ENCODE assay signal across 16 cellular contexts in the genomic region with DNA sequence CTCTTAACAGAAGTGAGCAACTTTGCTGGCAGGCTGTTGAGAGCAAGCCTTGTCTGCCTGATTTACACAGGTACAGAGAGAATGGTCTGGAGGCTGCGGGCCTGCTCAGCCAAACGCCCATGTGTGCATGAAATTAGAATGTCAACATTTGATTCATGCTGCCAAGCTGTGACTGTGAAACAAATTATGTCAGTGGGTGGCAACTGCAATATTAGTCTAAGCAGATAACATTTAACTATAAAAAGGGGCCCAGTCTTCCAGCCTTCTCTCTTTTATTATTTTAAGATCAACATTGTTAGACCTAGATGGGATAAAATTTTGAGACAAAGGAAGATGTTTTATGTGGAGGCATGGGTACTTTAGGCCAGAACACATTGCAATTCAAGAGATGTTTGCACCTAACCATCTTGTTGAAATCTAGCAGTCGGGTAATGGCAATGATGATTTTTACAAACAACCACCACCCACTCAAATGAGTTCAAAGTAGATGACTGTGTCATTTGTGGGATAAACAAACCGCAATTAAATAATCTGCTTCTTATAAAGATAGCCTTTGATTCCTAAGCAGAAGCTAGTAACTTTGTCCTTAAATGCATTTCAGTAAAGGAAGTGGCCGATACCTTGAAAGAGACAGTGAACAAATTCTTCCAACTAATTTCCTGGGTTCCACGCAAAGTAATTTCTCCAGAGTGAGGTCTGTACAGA.
DNase-seq lines count a peak whose midpoint lies in the region; ATAC-seq and TF ChIP-seq lines count a peak whose summit lies in the region.
"Had no signal": no experiment of that assay in that cellular context is flagged by ENCODE, and none has a peak within 500 bp of the region (broad histone marks: within the 10 kb centered on the region; RNA-seq: fewer than 3 reads in every experiment).

No MANE protein-coding gene starts in this region.

- no peak overlapping the region for H3K4me3 ChIP-seq in left lung
- H3K4me3 ChIP-seq: heart right ventricle, PC-9 had no signal

- no peaks in the 10 kb centered on the region for H3K4me1 ChIP-seq in left lung
- H3K4me1 ChIP-seq: heart right ventricle had no signal

- no peak for TF ChIP-seq CTCF in left lung (IDR thresholded peaks at IDR 0.05)

- no peaks in the 10 kb centered on the region for H3K36me3 ChIP-seq in left lung
- H3K36me3 ChIP-seq: heart right ventricle had no signal

- intact Hi-C loops in left lung (cut with DNase I), result no loop called here

- H3K27me3 ChIP-seq in left lung, result peaks cover 0 to 6% of the 10 kb centered on the region in 2 donors

- ATAC-seq in left lung (peak; percentile 61), GM21529 (IDR thresholded peaks at IDR 0.05; ENCODE audit: unreplicated experiment) (no peak)
- ATAC-seq: CD8-positive, alpha-beta T cell; heart right ventricle had no signal

- DNase-seq in EH (ENCODE audit: low read depth) (peak; percentile 32), NCI-H1417 (lab: John Stamatoyannopoulos, UW) (peak in 2 of 3 experiments; percentile 75 to 94), astrocyte of the hippocampus (ENCODE audit: low read depth, low spot score) (peak; percentile 49), left lung (no peak), AG20443 (ENCODE audit: low spot score) (no peak), COLO668 (lab: John Stamatoyannopoulos, UW; ENCODE audit: unreplicated experiment) (no peak), NCI-H2107 (lab: John Stamatoyannopoulos, UW) (no peak)
- DNase-seq: CD8-positive, alpha-beta T cell; effector CD4-positive, alpha-beta T cell; HCEC 1CT; heart right ventricle; mesenchymal stem cell; NCI-H2029 treated with DMSO at 0.1 percent for 48 hours; PC-9; stimulated activated naive CD4-positive, alpha-beta T cell treated with Interleukin-2 at 50 U/mL for 16 hours had no signal

- no peaks in the 10 kb centered on the region for H3K9me3 ChIP-seq in left lung

- H3K27ac ChIP-seq in left lung, result no peak overlapping the region
- H3K27ac ChIP-seq: heart right ventricle, PC-9 had no signal

Comparison
In these comparisons a context has a peak if more than half of its experiments do, and no peak if none do; other contexts are left out.
1. DNase-seq: peak in EH (single experiment), NCI-H1417 (2 of 3) and astrocyte of the hippocampus (single experiment); none in left lung (0 of 2), AG20443 (single experiment), COLO668 (single experiment) and NCI-H2107 (single experiment).